8 cellular contexts compared by ENCODE assay signal in the genomic region with DNA sequence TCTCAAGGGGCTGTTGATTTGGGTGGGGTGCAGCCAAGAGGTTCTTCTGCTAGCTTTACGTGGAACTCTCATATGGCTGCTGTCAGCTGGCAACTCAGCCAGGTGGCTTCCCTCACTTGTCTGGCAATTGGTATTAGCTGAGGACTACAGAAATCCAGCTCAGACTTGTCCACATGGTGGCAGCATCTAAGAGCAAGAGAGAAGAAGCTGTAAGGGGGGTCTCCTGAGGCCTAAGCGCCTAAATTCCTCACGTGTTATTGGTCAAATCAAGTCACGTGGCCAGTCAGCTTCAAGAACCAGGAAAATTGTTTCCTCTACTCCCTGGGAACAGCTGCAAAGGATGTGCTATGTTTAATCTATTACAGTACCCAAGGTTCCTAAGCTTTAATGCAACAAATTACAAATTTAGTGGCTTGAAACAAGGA. TPM values are rescaled to one million over a fixed set of nuclear protein-coding genes. Genes with fewer than 3 reads are reported as not detected.
DNase-seq lines count a peak whose midpoint lies in the region; ATAC-seq and TF ChIP-seq lines count a peak whose summit lies in the region.

No MANE protein-coding gene starts in this region.

- H2AFZ ChIP-seq in KMS-11 (ENCODE audit: low read depth): no peak overlapping the region

- H3K4me3 ChIP-seq in KMS-11 (IDR thresholded peaks at IDR 0.05; ENCODE audit: insufficient read depth, low read depth, low read length): no peak overlapping the region
- H3K4me3 ChIP-seq in astrocyte of the spinal cord (ENCODE audit: low read depth, low read length): no peak overlapping the region
- no peak overlapping the region for H3K4me3 ChIP-seq in upper lobe of right lung

- TF ChIP-seq CTCF in KMS-11 (conservative IDR thresholded peaks at IDR 0.05; ENCODE audit: low read depth, low read length) (peak; percentile 65), astrocyte of the spinal cord (IDR thresholded peaks at IDR 0.05; ENCODE audit: low read depth, low read length) (peak; percentile 67), upper lobe of right lung (IDR thresholded peaks at IDR 0.05) (peak; percentile 52)

- H3K4me1 ChIP-seq in KMS-11 (ENCODE audit: low read depth, poor library complexity, severe bottlenecking) (peaks cover 17% of the 10 kb centered on the region), upper lobe of right lung (peaks cover 18% of the 10 kb centered on the region)

- H3K79me2 ChIP-seq in KMS-11 (ENCODE audit: insufficient read depth, low read depth): no peaks in the 10 kb centered on the region

- peaks cover 6% of the 10 kb centered on the region; the same call in 1 of the 2 replicates for H3K27me3 ChIP-seq in KMS-11 (ENCODE audit: insufficient read depth, low read depth)
- H3K27me3 ChIP-seq in upper lobe of right lung: no peaks in the 10 kb centered on the region

- DNase-seq in ELF-1 (ENCODE audit: low read depth, low spot score) (peak; percentile 94), NOMO-1 (lab: John Stamatoyannopoulos, UW; ENCODE audit: unreplicated experiment in 2 of 2) (peak; percentile 16 to 32), astrocyte of the spinal cord (ENCODE audit: low read depth, low spot score) (peak; percentile 85), islet precursor cell (peak; percentile 88), upper lobe of right lung (no peak)

- ATAC-seq in upper lobe of right lung (peak; percentile 10), HG02763 (IDR thresholded peaks at IDR 0.05; ENCODE audit: unreplicated experiment) (no peak), GM21529 (IDR thresholded peaks at IDR 0.05; ENCODE audit: unreplicated experiment) (no peak)

- H3K9ac ChIP-seq in KMS-11: no peak overlapping the region

- intact Hi-C loops in upper lobe of right lung (cut with DNase I): no loop called here

- H3K36me3 ChIP-seq in KMS-11 (ENCODE audit: insufficient read depth) (no peaks in the 10 kb centered on the region), upper lobe of right lung (no peaks in the 10 kb centered on the region)

- H4K20me1 ChIP-seq in KMS-11 (ENCODE audit: insufficient read depth): no peaks in the 10 kb centered on the region

- no peak overlapping the region for H3K4me2 ChIP-seq in KMS-11

- H3K27ac ChIP-seq in KMS-11 (no peak overlapping the region), upper lobe of right lung (no peak overlapping the region)

- in situ Hi-C loops in astrocyte of the spinal cord (cut with HindIII; ENCODE audit: low sequenced_read_pairs): loop anchor here (25.0 kb wide), 1 partner anchor 106 kb away; no protein-coding TSS in a partner anchor

- no peaks in the 10 kb centered on the region for H3K9me3 ChIP-seq in upper lobe of right lung

RNA-seq across cellular contexts. Expression of gene DYRK3, which starts 4.2 kb away (rescaled TPM):
- 8.1 TPM for total RNA-seq in upper lobe of right lung

RNA-seq across cellular contexts. Expression of gene EIF2D, which starts 18.8 kb away (rescaled TPM):
- total RNA-seq in upper lobe of right lung: 49.8 TPM

RNA-seq across cellular contexts. Expression of gene MAPKAPK2, which starts 53.6 kb away (rescaled TPM):
- total RNA-seq in upper lobe of right lung: 92.3 TPM
